Comparison of ENCODE assay signal across 8 cellular contexts in the genomic region with DNA sequence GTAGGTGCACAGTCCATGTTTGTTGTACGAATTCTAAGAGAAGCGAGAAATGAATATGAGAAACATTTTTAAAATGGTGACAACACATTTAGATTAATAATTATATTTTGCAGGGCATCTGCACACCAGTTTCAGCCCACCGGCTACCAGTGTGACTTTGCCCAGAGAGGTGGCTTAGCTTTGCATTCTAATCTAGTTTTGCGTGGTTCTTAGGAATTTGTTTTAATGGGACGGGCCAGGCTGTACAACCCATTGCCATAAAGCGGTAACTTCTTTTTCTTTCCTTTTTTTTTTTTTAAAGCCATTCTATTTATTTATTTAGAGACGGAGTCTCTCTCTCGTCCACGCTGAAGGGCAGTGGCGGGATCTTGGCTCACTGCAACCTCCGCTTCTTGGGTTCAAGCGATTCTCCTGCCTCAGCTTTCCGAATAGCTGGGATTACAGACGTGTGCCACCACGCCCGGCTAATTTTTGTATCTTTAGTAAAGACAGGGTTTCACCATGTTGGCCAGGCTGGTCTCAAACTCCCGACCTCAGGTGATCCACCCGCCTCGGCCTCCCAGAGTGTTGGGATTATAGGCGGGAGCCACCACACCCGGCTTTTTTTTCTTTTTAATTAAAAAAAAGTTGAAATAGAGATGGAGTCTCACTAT.
DNase-seq lines count a peak whose midpoint lies in the region; ATAC-seq and TF ChIP-seq lines count a peak whose summit lies in the region.

No MANE protein-coding gene starts in this region.

- H3K4me3 ChIP-seq in GM08714 (ENCODE audit: low read length) (peak overlapping the region; percentile 76), foreskin fibroblast (ENCODE audit: low read depth in 1 of 2, low read length in 2 of 2) (peak overlapping the region; percentile 74 to 97), retinal pigment epithelial cell (ENCODE audit: low read length) (peak overlapping the region; percentile 93)

- no peak for ATAC-seq in GM21619 (IDR thresholded peaks at IDR 0.05; ENCODE audit: unreplicated experiment)

- TF ChIP-seq CTCF in VCaP (conservative IDR thresholded peaks at IDR 0.05) (no peak), foreskin fibroblast (IDR thresholded peaks at IDR 0.05; ENCODE audit: low read depth, low read length) (no peak), retinal pigment epithelial cell (conservative IDR thresholded peaks at IDR 0.05; ENCODE audit: low read depth, low read length) (no peak)

- H3K27ac ChIP-seq in VCaP = peak overlapping the region; percentile 93

- no peak for DNase-seq in foreskin fibroblast
- no peak for DNase-seq in retinal pigment epithelial cell (ENCODE audit: low read depth)
- DNase-seq in HK-2 (ENCODE audit: unreplicated experiment) = no peak
- DNase-seq in NCI-H1930 (lab: John Stamatoyannopoulos, UW) = no peak
- DNase-seq in dedifferentiated amniotic fluid mesenchymal stem cell (ENCODE audit: extremely low spot score) = no peak
